ENCODE assay signal across 12 cellular contexts in genomic region chr5:83577036-83577636, GRCh38.
A peak's percentile ranks its signal among the peaks of the same experiment; 100 is the strongest.
DNase-seq lines count a peak whose midpoint lies in the region; ATAC-seq, FAIRE-seq and TF ChIP-seq lines count a peak whose summit lies in the region.
"Had no signal": no experiment of that assay in that cellular context is flagged by ENCODE, and none has a peak within 500 bp of the region (broad histone marks: within the 10 kb centered on the region; RNA-seq: fewer than 3 reads in every experiment).

No MANE protein-coding gene starts in this region.

- ATAC-seq in right lobe of liver (peak; percentile 85 to 99 (median 94)), HG02970 (IDR thresholded peaks at IDR 0.05; ENCODE audit: low FRiP score, unreplicated experiment) (no peak)
- ATAC-seq: left ventricle myocardium superior; stimulated activated effector memory CD8-positive, alpha-beta T cell treated with anti-CD3 and anti-CD28 coated beads, Interleukin-12 subunit alpha, Interleukin-12 subunit beta, amount 100 ng/mL, for 72 hours had no signal

- DNase-seq in CD1c-positive myeloid dendritic cell (ENCODE audit: extremely low spot score) (peak; percentile 44), KBM-7 (peak; percentile 13), bronchial epithelial cell (ENCODE audit: low read depth) (peak; percentile 90), right lobe of liver (peak; percentile 53 to 61 (median 53)), hippocampal formation (lab: John Stamatoyannopoulos, UW) (no peak), NCI-H2081 treated with DMSO at 0.1 percent for 48 hours (lab: John Stamatoyannopoulos, UW) (no peak), posterior cingulate gyrus (no peak)
- DNase-seq: left ventricle myocardium superior had no signal

- in situ Hi-C loops in KBM-7 (cut with MboI; ENCODE audit: low pct_unique_long_range_greater_than_20kb, low sequenced_read_pairs): no loop called here

- 13% methylated on average over 4 of the region's 4 CpGs for WGBS in right lobe of liver (ENCODE audit: insufficient coverage, low coverage, low lambda C conversion rate, missing lambda C conversion rate)

- peak overlapping the region in 2 of 3 donors; percentile 41 to 60 for H3K27ac ChIP-seq in right lobe of liver
- H3K27ac ChIP-seq: BLaER1 treated with 17β-estradiol and CSF1 and Interleukin-3, amounts not matched to agents 10 nM and 100 nM; KMS-11 had no signal

- TF ChIP-seq POLR2A in right lobe of liver (IDR thresholded peaks at IDR 0.05): no peak

- TF ChIP-seq CTCF in bronchial epithelial cell (IDR thresholded peaks at IDR 0.05; ENCODE audit: insufficient read depth, low read length, severe bottlenecking) (no peak), right lobe of liver (IDR thresholded peaks at IDR 0.05) (no peak)

- FAIRE-seq in bronchial epithelial cell (lab: Jason Lieb, UNC): no peak

- H3K36me3 ChIP-seq in bronchial epithelial cell (ENCODE audit: control insufficient read depth, insufficient read depth, low read length) (no peaks in the 10 kb centered on the region), right lobe of liver (no peaks in the 10 kb centered on the region)
- H3K36me3 ChIP-seq: BLaER1 treated with 17β-estradiol and CSF1 and Interleukin-3, amounts not matched to agents 10 nM and 100 nM had no signal

- peaks cover 0 to 6% (median 0%) of the 10 kb centered on the region in 4 donors for H3K4me1 ChIP-seq in right lobe of liver

- H3K27me3 ChIP-seq in bronchial epithelial cell (ENCODE audit: control insufficient read depth, insufficient read depth, low read length) (no peaks in the 10 kb centered on the region), right lobe of liver (no peaks in the 10 kb centered on the region)
- H3K27me3 ChIP-seq: BLaER1 treated with 17β-estradiol and CSF1 and Interleukin-3, amounts not matched to agents 10 nM and 100 nM had no signal

- intact Hi-C loops in right lobe of liver (cut with DNase I) (no loop called here), posterior cingulate gyrus (cut with DNase I) (no loop called here)

- H3K4me3 ChIP-seq in bronchial epithelial cell (ENCODE audit: low read depth, low read length) (no peak overlapping the region), right lobe of liver (no peak overlapping the region)
- H3K4me3 ChIP-seq: BLaER1 treated with 17β-estradiol and CSF1 and Interleukin-3, amounts not matched to agents 10 nM and 100 nM had no signal

- no peaks in the 10 kb centered on the region for H3K9me3 ChIP-seq in right lobe of liver
- H3K9me3 ChIP-seq: BLaER1 treated with 17β-estradiol and CSF1 and Interleukin-3, amounts not matched to agents 10 nM and 100 nM had no signal

Comparison
In these comparisons a context has a peak if more than half of its experiments do, and no peak if none do; other contexts are left out.
1. DNase-seq: peak in CD1c-positive myeloid dendritic cell (single experiment), KBM-7 (single experiment), bronchial epithelial cell (single experiment) and right lobe of liver (3 of 3); none in hippocampal formation (0 of 2), NCI-H2081 treated with DMSO at 0.1 percent for 48 hours (single experiment) and posterior cingulate gyrus (0 of 10).